Comparison of ENCODE assay signal across 14 cellular contexts in the genomic region with DNA sequence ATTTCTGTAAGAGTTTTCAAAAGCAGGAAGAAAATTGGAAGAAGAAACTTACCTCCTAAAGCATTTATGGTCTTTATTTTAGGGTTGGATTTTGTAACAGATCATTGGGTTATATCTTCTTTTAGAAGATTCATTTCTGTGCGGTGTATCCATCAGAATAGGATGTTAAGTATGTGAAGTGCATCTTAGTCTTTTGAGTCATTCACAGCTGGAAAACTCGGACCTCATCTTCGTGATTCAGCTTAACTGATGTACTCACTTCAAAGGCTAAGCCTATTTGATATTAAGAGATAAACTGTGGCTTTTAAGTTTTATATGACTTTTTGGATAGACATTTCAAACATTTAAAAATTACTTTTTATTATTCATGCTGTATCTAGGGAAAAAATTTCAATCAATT. TPM values are rescaled to one million over a fixed set of nuclear protein-coding genes. Genes with fewer than 3 reads are reported as not detected.
DNase-seq lines count a peak whose midpoint lies in the region; ATAC-seq, FAIRE-seq and TF ChIP-seq lines count a peak whose summit lies in the region.
"Had no signal": no experiment of that assay in that cellular context is flagged by ENCODE, and none has a peak within 500 bp of the region (broad histone marks: within the 10 kb centered on the region; RNA-seq: fewer than 3 reads in every experiment).

No MANE protein-coding gene starts in this region.

- peak overlapping the region; percentile 53; the same call in 1 of the 2 replicates for H3K4me2 ChIP-seq in IMR-90 (ENCODE audit: low read depth, low read length)

- peak overlapping the region; percentile 93; the same call in 1 of the 2 replicates for H2BK120ac ChIP-seq in IMR-90 (ENCODE audit: low read depth, low read length)

- FAIRE-seq in small intestine (lab: Jason Lieb, UNC) = no peak

- H3K23ac ChIP-seq in IMR-90 (ENCODE audit: low read depth, low read length) = peak overlapping the region; percentile 20; the same call in 1 of the 2 replicates

- BruUV-seq in IMR-90 (replicated peaks; lab: Mats Ljungman, UMichigan) = no TSS peak

- H3K4me1 ChIP-seq in IMR-90 (ENCODE audit: control insufficient read depth, insufficient read depth, low read length) (peaks cover 6% of the 10 kb centered on the region; the same call in 1 of the 2 replicates), mesodermal cell (ENCODE audit: control insufficient read depth, insufficient read depth, low read length, poor library complexity, severe bottlenecking) (no peaks in the 10 kb centered on the region), small intestine (ENCODE audit: control insufficient read depth in 2 of 2, insufficient read depth in 1 of 2, low read depth in 1 of 2, low read length in 1 of 2) (no peaks in the 10 kb centered on the region)

- H3K4me3 ChIP-seq in IMR-90 (ENCODE audit: insufficient read depth, low read depth, low read length) (no peak overlapping the region), cardiac fibroblast (replicated peaks in 1 of 2; ENCODE audit: low read depth in 2 of 2, low read length in 2 of 2) (no peak overlapping the region), mesodermal cell (ENCODE audit: extremely low read depth, insufficient read depth, low read length, poor library complexity, severe bottlenecking) (no peak overlapping the region), small intestine (ENCODE audit: low read depth in 1 of 2, low read length in 2 of 2) (no peak overlapping the region)

- H2BK20ac ChIP-seq in IMR-90 (ENCODE audit: low read depth, low read length) = peak overlapping the region; percentile 60; the same call in 1 of the 2 replicates

- H2AK5ac ChIP-seq in IMR-90 (ENCODE audit: low read depth, low read length) = no peak overlapping the region

- no peaks in the 10 kb centered on the region for H4K20me1 ChIP-seq in IMR-90 (ENCODE audit: insufficient read depth, low read length)

- peak overlapping the region; percentile 18 to 97; a peak in 1 of 4 replicates for H4K8ac ChIP-seq in IMR-90 (ENCODE audit: low read depth in 2 of 2, low read length in 2 of 2)

- H3K9me1 ChIP-seq in IMR-90 (ENCODE audit: insufficient read depth, low read length) = peaks cover 3% of the 10 kb centered on the region

- no peak; the same call in 1 of the 2 replicates for TF ChIP-seq POLR2A in IMR-90 (IDR thresholded peaks at IDR 0.05; ENCODE audit: low read depth, low read length)

- WGBS in IMR-90 (ENCODE audit: extremely low coverage in 2 of 2, insufficient read length in 1 of 2), 2 experiments = no CpG with 5 or more reads among the region's 3 CpGs
- no CpG with 5 or more reads among the region's 3 CpGs for WGBS in mesodermal cell (ENCODE audit: insufficient coverage in 2 of 2), 2 experiments
- 77 to 86% (median 82%) methylated on average over 3 of the region's 3 CpGs for WGBS in small intestine, 3 donors

- peak; percentile 80 for ATAC-seq in IMR-90 (ENCODE audit: low read depth)
- ATAC-seq in GM18873 (IDR thresholded peaks at IDR 0.05; ENCODE audit: low FRiP score, unreplicated experiment) = no peak
- ATAC-seq: activated naive CD4-positive, alpha-beta T cell treated with anti-CD3 and anti-CD28 coated beads, Interleukin-2, amount 50 U/mL, for 72 hours; natural killer cell treated with Interleukin-12 subunit alpha and Interleukin-12 subunit beta and Interleukin-15 and Interleukin-18, amount 100 ng/mL, for 72 hours had no signal

- dilution Hi-C loops in IMR-90 (cut with HindIII; ENCODE audit: low sequenced_read_pairs, unreplicated experiment) = no loop called here

- CTCF ChIA-PET in IMR-90 (lab: Yijun Ruan, JAX) = no interaction called here

- H3K27me3 ChIP-seq in IMR-90 (ENCODE audit: control insufficient read depth, insufficient read depth, low read length) (no peaks in the 10 kb centered on the region), small intestine (ENCODE audit: control insufficient read depth in 2 of 2, insufficient read depth in 2 of 2, low read length in 2 of 2) (no peaks in the 10 kb centered on the region)

- peak overlapping the region; percentile 39; the same call in 1 of the 2 replicates for H3K4ac ChIP-seq in IMR-90 (ENCODE audit: low read depth, low read length)

- 0 out of 2 replicates have a peak overlapping the region, but pooled peaks have one; percentile 32 for H3K14ac ChIP-seq in IMR-90 (replicated peaks; ENCODE audit: low read depth, low read length)

- peak overlapping the region; percentile 55 for H3K27ac ChIP-seq in IMR-90 (ENCODE audit: insufficient read depth, low read length)
- H3K27ac ChIP-seq in mesodermal cell (ENCODE audit: low read depth, low read length, severe bottlenecking) = peak overlapping the region; percentile 72
- H3K27ac ChIP-seq in small intestine (ENCODE audit: low read depth in 1 of 2, low read length in 1 of 2) = no peak overlapping the region

- H3K9ac ChIP-seq in IMR-90 (ENCODE audit: low read depth, low read length) = no peak overlapping the region

- H3K56ac ChIP-seq in IMR-90 (ENCODE audit: extremely low read depth, insufficient read depth, low read length) = peak overlapping the region; percentile 71

- POLR2A ChIA-PET in IMR-90 (lab: Charles Lee; ENCODE audit: unreplicated experiment) = interaction anchor here (0.6 kb wide), 1 partner anchor 214 kb away, joined by 3 read pairs; no protein-coding TSS in a partner anchor

- TF ChIP-seq CTCF in IMR-90 (conservative IDR thresholded peaks at IDR 0.05; ENCODE audit: low read depth, low read length) (no peak), cardiac fibroblast (IDR thresholded peaks at IDR 0.05; ENCODE audit: low read depth, low read length) (no peak)

- H2BK5ac ChIP-seq in IMR-90 (ENCODE audit: low read depth, low read length, poor library complexity, severe bottlenecking) = peak overlapping the region; percentile 99

- intact Hi-C loops in IMR-90 (cut with micrococcal nuclease) = loop anchor here (1.0 kb wide), 1 partner anchor 98 kb away; a partner anchor contains a TSS

- peak overlapping the region; percentile 58; the same call in 1 of the 2 replicates for H3K18ac ChIP-seq in IMR-90 (ENCODE audit: low read depth, low read length)

- in situ Hi-C loops in IMR-90 (cut with MboI; ENCODE audit: low sequenced_read_pairs) = loop anchor here (25.0 kb wide), 2 partner anchors 290 to 515 kb away; no protein-coding TSS in a partner anchor

- H2AFZ ChIP-seq in IMR-90 (replicated peaks; ENCODE audit: low read length, poor library complexity) = no peak overlapping the region

- H3K79me1 ChIP-seq in IMR-90 (ENCODE audit: low read depth in 1 of 2, low read length in 2 of 2) = peaks cover 0 to 9% of the 10 kb centered on the region in 2 experiments; a peak in 1 of 4 replicates

- no peak overlapping the region for H2AK9ac ChIP-seq in IMR-90 (replicated peaks; ENCODE audit: low read depth, low read length, poor library complexity)

- peak overlapping the region; percentile 48; the same call in 1 of the 2 replicates for H4K91ac ChIP-seq in IMR-90 (ENCODE audit: insufficient read depth, low read depth, low read length)

- H2BK15ac ChIP-seq in IMR-90 (ENCODE audit: low read depth, low read length) = peak overlapping the region; percentile 1; the same call in 1 of the 3 replicates

- TF ChIP-seq RAD21 in IMR-90 (IDR thresholded peaks at IDR 0.05; ENCODE audit: low read length) = no peak

- peak overlapping the region; percentile 36; the same call in 1 of the 2 replicates for H4K5ac ChIP-seq in IMR-90 (ENCODE audit: low read depth, low read length)

- DNase-seq in AG08395 (ENCODE audit: low spot score) = peak; percentile 56
- DNase-seq in IMR-90 = peak; percentile 95
- peak; percentile 52 to 96 for DNase-seq in cardiac fibroblast (ENCODE audit: low read depth in 2 of 2)
- no peak for DNase-seq in NCI-H2107 (lab: John Stamatoyannopoulos, UW)
- DNase-seq in NCI-H524 (lab: John Stamatoyannopoulos, UW) = no peak
- no peak for DNase-seq in small intestine
- DNase-seq: CD4-positive, alpha-beta T cell; endodermal cell; immature natural killer cell; NCI-H1694 treated with DMSO at 0.1 percent for 48 hours had no signal

- no peaks in the 10 kb centered on the region for H3K36me3 ChIP-seq in IMR-90 (ENCODE audit: control insufficient read depth, insufficient read depth, low read length)
- H3K36me3 ChIP-seq in mesodermal cell (ENCODE audit: control insufficient read depth, insufficient read depth, low read length) = no peaks in the 10 kb centered on the region
- H3K36me3 ChIP-seq in small intestine (ENCODE audit: control insufficient read depth in 2 of 2, insufficient read depth in 2 of 2, low read length in 2 of 2) = no peaks in the 10 kb centered on the region

- H3K9me3 ChIP-seq in IMR-90 (ENCODE audit: control insufficient read depth, insufficient read depth, low read length) = no peaks in the 10 kb centered on the region
- H3K9me3 ChIP-seq in mesodermal cell (ENCODE audit: control insufficient read depth, low read length) = no peaks in the 10 kb centered on the region
- no peaks in the 10 kb centered on the region for H3K9me3 ChIP-seq in small intestine (ENCODE audit: control insufficient read depth, low read depth)

TF ChIP-seq in IMR-90, 13 proteins besides CTCF, POLR2A, EP300 and RAD21 (continues in another document):
- no peak for TF ChIP-seq MAFK (IDR thresholded peaks at IDR 0.05; ENCODE audit: low read depth, low read length)
- TF ChIP-seq MAZ (IDR thresholded peaks at IDR 0.05; ENCODE audit: borderline replicate concordance, low read depth, low read length) = no peak
- TF ChIP-seq RCOR1 (IDR thresholded peaks at IDR 0.05; ENCODE audit: insufficient replicate concordance, low read length) = no peak
- TF ChIP-seq, protein P1, sequence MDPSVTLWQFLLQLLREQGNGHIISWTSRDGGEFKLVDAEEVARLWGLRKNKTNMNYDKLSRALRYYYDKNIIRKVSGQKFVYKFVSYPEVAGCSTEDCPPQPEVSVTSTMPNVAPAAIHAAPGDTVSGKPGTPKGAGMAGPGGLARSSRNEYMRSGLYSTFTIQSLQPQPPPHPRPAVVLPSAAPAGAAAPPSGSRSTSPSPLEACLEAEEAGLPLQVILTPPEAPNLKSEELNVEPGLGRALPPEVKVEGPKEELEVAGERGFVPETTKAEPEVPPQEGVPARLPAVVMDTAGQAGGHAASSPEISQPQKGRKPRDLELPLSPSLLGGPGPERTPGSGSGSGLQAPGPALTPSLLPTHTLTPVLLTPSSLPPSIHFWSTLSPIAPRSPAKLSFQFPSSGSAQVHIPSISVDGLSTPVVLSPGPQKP (IDR thresholded peaks at IDR 0.05; ENCODE audit: borderline replicate concordance, low read depth, low read length) = no peak
- no peak for TF ChIP-seq BHLHE40 (IDR thresholded peaks at IDR 0.05; ENCODE audit: low read depth, low read length)
- peak; percentile 72 for TF ChIP-seq FOS (IDR thresholded peaks at IDR 0.05; ENCODE audit: low read depth, low read length)
- TF ChIP-seq CEBPB (IDR thresholded peaks at IDR 0.05; ENCODE audit: low read depth, low read length) = no peak
- no peak for TF ChIP-seq SMC3 (IDR thresholded peaks at IDR 0.05; ENCODE audit: low read depth, low read length)

RNA-seq across cellular contexts. Expression of a gene that starts 56.3 kb away (rescaled TPM):
- total RNA-seq in IMR-90 (2012; rRNA removed) = 0.18 and 0.28 TPM in 2 replicates
- polyA plus RNA-seq in IMR-90 (2012; rRNA removed) (0.06 and 0.07 TPM in 2 replicates), small intestine (10 to 100 TPM; 30.1 to 62.0 (median 41.9) TPM)
- polyA plus RNA-seq in IMR-90 (2012; cell fraction: cytosol; rRNA removed) = 0.01 and 0.04 TPM in 2 replicates
- polyA plus RNA-seq in IMR-90 (2012; cell fraction: nucleus; rRNA removed; ENCODE audit: low replicate concordance) = not detected in 2 replicates
- polyA plus RNA-seq in mesodermal cell (2013, experiment 1 of 2) = not detected
- polyA plus RNA-seq in mesodermal cell (2013, experiment 2 of 2) = not detected
- total RNA-seq: CD4-positive, alpha-beta T cell; natural killer cell treated with Interleukin-12 subunit alpha and Interleukin-12 subunit beta and Interleukin-15 and Interleukin-18, amount 100 ng/mL, for 72 hours had no signal

Comparison
In these comparisons a context has a peak if more than half of its experiments do, and no peak if none do; other contexts are left out.
1. DNase-seq: peak in AG08395 (single experiment), IMR-90 (single experiment) and cardiac fibroblast (2 of 2); none in NCI-H2107 (single experiment), NCI-H524 (0 of 2) and small intestine (single experiment).
2. H3K27ac ChIP-seq: peak in IMR-90 (single experiment) and mesodermal cell (single experiment); none in small intestine (0 of 2).
3. RNA of a gene that starts 56.3 kb away (polyA plus RNA-seq): 30.1 to 62.0 TPM in small intestine; 0.01 to 0.07 TPM in IMR-90; every median in the first group is over 10 times any median in the second.